ENCODE assay signal across 8 cellular contexts in genomic region chr6:158642097-158642601, GRCh38. TPM values are rescaled to one million over a fixed set of nuclear protein-coding genes. Genes with fewer than 3 reads are reported as not detected.
DNase-seq lines count a peak whose midpoint lies in the region; ATAC-seq and TF ChIP-seq lines count a peak whose summit lies in the region.

No MANE protein-coding gene starts in this region.

- H3K9me3 Mint-ChIP-seq in endodermal cell = no peaks in the 10 kb centered on the region
- H3K9me3 Mint-ChIP-seq in nephron = no peaks in the 10 kb centered on the region

- H3K27me3 ChIP-seq in BLaER1 treated with 17β-estradiol and CSF1 and Interleukin-3, amounts not matched to agents 10 nM and 100 nM = peaks cover 0 to 21% (median 5%) of the 10 kb centered on the region in 11 experiments; a peak in 7 of 22 replicates
- H3K27me3 ChIP-seq in Panc1 (ENCODE audit: control insufficient read depth, insufficient read depth, low read length) = no peaks in the 10 kb centered on the region
- peaks cover 11% of the 10 kb centered on the region for H3K27me3 ChIP-seq in endodermal cell (ENCODE audit: control insufficient read depth, insufficient read depth, low read length, poor library complexity, severe bottlenecking)

- TF ChIP-seq CTCF in Panc1 (IDR thresholded peaks at IDR 0.05) (no peak), endodermal cell (conservative IDR thresholded peaks at IDR 0.05) (no peak), nephron (IDR thresholded peaks at IDR 0.05; ENCODE audit: unreplicated experiment in 3 of 3) (no peak)

- peaks cover 18% of the 10 kb centered on the region for H3K36me3 Mint-ChIP-seq in endodermal cell (ENCODE audit: low read depth)
- peaks cover 30% of the 10 kb centered on the region for H3K36me3 Mint-ChIP-seq in nephron (ENCODE audit: low read depth)

- WGBS in endodermal cell (ENCODE audit: insufficient coverage in 1 of 2, insufficient read length in 1 of 2), 2 experiments = 94% methylated on average over 6 to 8 of the region's 8 CpGs

- peak overlapping the region in 6 of 11 experiments; percentile 24 to 99 (median 96); a peak in 6 of 22 replicates for H3K9ac ChIP-seq in BLaER1 treated with 17β-estradiol and CSF1 and Interleukin-3, amounts not matched to agents 10 nM and 100 nM
- H3K9ac ChIP-seq in endodermal cell (ENCODE audit: extremely low read depth, low read length, poor library complexity, severe bottlenecking) = no peak overlapping the region

- BruUV-seq in Panc1 (replicated peaks; lab: Mats Ljungman, UMichigan) = no TSS peak

- peaks cover 42 to 69% (median 58%) of the 10 kb centered on the region in 11 experiments for H4K20me1 ChIP-seq in BLaER1 treated with 17β-estradiol and CSF1 and Interleukin-3, amounts not matched to agents 10 nM and 100 nM

- H3K9me3 ChIP-seq in BLaER1 treated with 17β-estradiol and CSF1 and Interleukin-3, amounts not matched to agents 10 nM and 100 nM (replicated peaks in 1 of 11) = no peaks in the 10 kb centered on the region
- H3K9me3 ChIP-seq in Panc1 (ENCODE audit: control insufficient read depth, insufficient read depth, low read depth, low read length) (no peaks in the 10 kb centered on the region), endodermal cell (ENCODE audit: control insufficient read depth, low read length) (no peaks in the 10 kb centered on the region)

- H3K27ac Mint-ChIP-seq in endodermal cell = no peak overlapping the region
- peak overlapping the region; percentile 81 to 99 (median 99) for H3K27ac Mint-ChIP-seq in nephron

- H3K4me1 ChIP-seq in BLaER1 treated with 17β-estradiol and CSF1 and Interleukin-3, amounts not matched to agents 10 nM and 100 nM = peaks cover 24 to 75% (median 35%) of the 10 kb centered on the region in 10 experiments
- H3K4me1 ChIP-seq in Panc1 (ENCODE audit: control insufficient read depth, insufficient read depth, low read length) (peaks cover 26% of the 10 kb centered on the region), endodermal cell (ENCODE audit: control insufficient read depth, insufficient read depth, low read length) (peaks cover 3% of the 10 kb centered on the region)

- peak overlapping the region in 6 of 10 experiments; percentile 84 to 99 (median 94); a peak in 8 of 20 replicates for H3K4me3 ChIP-seq in BLaER1 treated with 17β-estradiol and CSF1 and Interleukin-3, amounts not matched to agents 10 nM and 100 nM
- H3K4me3 ChIP-seq in Panc1 (ENCODE audit: low read depth in 2 of 2, low read length in 2 of 2) = no peak overlapping the region
- H3K4me3 ChIP-seq in endodermal cell (ENCODE audit: low read length) = peak overlapping the region; percentile 90

- CTCF ChIA-PET in Panc1 (lab: Charles Lee) = interaction anchor here (0.6 kb wide), 1 partner anchor 50 kb away, joined by 5 read pairs; no protein-coding TSS in a partner anchor

- no peak overlapping the region for H3K4me3 Mint-ChIP-seq in endodermal cell
- H3K4me3 Mint-ChIP-seq in nephron = peak overlapping the region; percentile 93 to 100 (median 98)

- POLR2A ChIA-PET in Panc1 (lab: Charles Lee) = no interaction called here

- intact Hi-C loops in Panc1 (cut with micrococcal nuclease; ENCODE audit: unreplicated experiment) = no loop called here

- H3K27me3 Mint-ChIP-seq in endodermal cell (ENCODE audit: insufficient read depth) (peaks cover 21% of the 10 kb centered on the region), nephron (ENCODE audit: low read depth) (no peaks in the 10 kb centered on the region)

- H3K4me1 Mint-ChIP-seq in endodermal cell (peaks cover 44% of the 10 kb centered on the region), nephron (peaks cover 61% of the 10 kb centered on the region)

- no peak for DNase-seq in Panc1 (ENCODE audit: low read depth, low spot score)
- peak; percentile 24 for DNase-seq in endodermal cell
- DNase-seq in stimulated activated CD4-positive, alpha-beta T cell treated with anti-CD3 and anti-CD28 coated beads, Interleukin-15, amount 100 ng/mL, for 24 hours = no peak
- no peak for DNase-seq in NCI-H2227 treated with DMSO at 0.1 percent for 48 hours (lab: John Stamatoyannopoulos, UW)
- no peak for DNase-seq in NCI-H1105 (lab: John Stamatoyannopoulos, UW)

- H3K36me3 ChIP-seq in BLaER1 treated with 17β-estradiol and CSF1 and Interleukin-3, amounts not matched to agents 10 nM and 100 nM = peaks cover 18 to 58% (median 45%) of the 10 kb centered on the region in 11 experiments
- H3K36me3 ChIP-seq in Panc1 (ENCODE audit: control insufficient read depth, insufficient read depth, low read length) (peaks cover 3% of the 10 kb centered on the region; the same call in 1 of the 2 replicates), endodermal cell (ENCODE audit: control insufficient read depth, insufficient read depth, low read length) (peaks cover 36% of the 10 kb centered on the region)

- H3K4me2 ChIP-seq in BLaER1 treated with 17β-estradiol and CSF1 and Interleukin-3, amounts not matched to agents 10 nM and 100 nM = peak overlapping the region; percentile 84 to 96 (median 89); a peak in 21 of 22 replicates

- in situ Hi-C loops in Panc1 (cut with HindIII; ENCODE audit: low pct_unique_long_range_greater_than_20kb, low sequenced_read_pairs) = no loop called here

- ATAC-seq in Panc1 = no peak
- ATAC-seq in HG02981 (IDR thresholded peaks at IDR 0.05; ENCODE audit: unreplicated experiment) = no peak

- H3K27ac ChIP-seq in BLaER1 treated with 17β-estradiol and CSF1 and Interleukin-3, amounts not matched to agents 10 nM and 100 nM = peak overlapping the region in 6 of 11 experiments; percentile 91 to 98 (median 96); a peak in 7 of 22 replicates
- H3K27ac ChIP-seq in Panc1 (ENCODE audit: low read length) (peak overlapping the region; percentile 46; the same call in 1 of the 2 replicates), endodermal cell (ENCODE audit: low read depth, low read length) (no peak overlapping the region)

RNA-seq across cellular contexts. Expression of gene DYNLT1, which starts 2.4 kb away (rescaled TPM):
- 137 TPM for total RNA-seq in Panc1 (2021; ENCODE audit: unreplicated experiment)
- 105 TPM for polyA plus RNA-seq in Panc1 (2012; ENCODE audit: insufficient read length)
- total RNA-seq in endodermal cell = 100 to 1,000 TPM; 112 to 148 TPM
- polyA plus RNA-seq in endodermal cell (2013, experiment 1 of 2) = 172 TPM
- polyA plus RNA-seq in endodermal cell (2013, experiment 2 of 2) = 168 TPM

RNA-seq across cellular contexts. Expression of gene SYTL3, which starts 7.7 kb away (rescaled TPM):
- total RNA-seq in Panc1 (2021; ENCODE audit: unreplicated experiment) = 1.4 TPM
- 0.64 TPM for polyA plus RNA-seq in Panc1 (2012; ENCODE audit: insufficient read length)
- under 1 TPM; 0.58 to 0.79 TPM for total RNA-seq in endodermal cell
- 0.46 TPM for polyA plus RNA-seq in endodermal cell (2013, experiment 1 of 2)
- 0.50 TPM for polyA plus RNA-seq in endodermal cell (2013, experiment 2 of 2)

Comparison
In these comparisons a context has a peak if more than half of its experiments do, and no peak if none do; other contexts are left out.
1. H3K4me3 ChIP-seq: peak in BLaER1 treated with 17β-estradiol and CSF1 and Interleukin-3, amounts not matched to agents 10 nM and 100 nM (6 of 10) and endodermal cell (single experiment); none in Panc1 (0 of 2).